Comparison of ENCODE assay signal across 27 cellular contexts in genomic region chr7:28738384-28738783, GRCh38.
DNase-seq lines count a peak whose midpoint lies in the region; ATAC-seq, FAIRE-seq and TF ChIP-seq lines count a peak whose summit lies in the region.
"Had no signal": no experiment of that assay in that cellular context is flagged by ENCODE, and none has a peak within 500 bp of the region (broad histone marks: within the 10 kb centered on the region; RNA-seq: fewer than 3 reads in every experiment).

No MANE protein-coding gene starts in this region.

- H3K36me3 ChIP-seq in SJCRH30, result no peaks in the 10 kb centered on the region
- H3K36me3 ChIP-seq in bronchial epithelial cell (ENCODE audit: control insufficient read depth, insufficient read depth, low read length), result no peaks in the 10 kb centered on the region
- no peaks in the 10 kb centered on the region for H3K36me3 ChIP-seq in pancreas
- H3K36me3 ChIP-seq: transverse colon had no signal

- DNase-seq in SJCRH30 (peak; percentile 70 to 91), bronchial epithelial cell (ENCODE audit: low read depth) (peak; percentile 96), foreskin keratinocyte (peak; percentile 81 to 90), pancreas (no peak), T-helper 9 cell (no peak), DMS114 treated with DMSO at 0.1 percent for 48 hours (lab: John Stamatoyannopoulos, UW; ENCODE audit: unreplicated experiment) (no peak), AG20443 (ENCODE audit: low spot score) (no peak)
- DNase-seq: activated CD4-positive, alpha-beta memory T cell treated with anti-CD3 and anti-CD28 coated beads for 36 hours; activated CD4-positive, CD25-positive, alpha-beta regulatory T cell; activated gamma-delta T cell treated with Interleukin-2 at 50 U/mL for 16 hours; activated T-cell treated with anti-CD3 and anti-CD28 coated beads for 4 hours; AML-193; amniotic stem cell; cerebellar nuclear complex; effector CD8-positive, alpha-beta T cell; HCEC 1CT; kidney; mesendoderm; NCI-H1105 treated with DMSO at 0.1 percent for 48 hours; NCI-H2081 treated with DMSO at 0.1 percent for 48 hours; NCI-H524; nephron progenitor cell; stimulated activated CD4-positive, alpha-beta T cell treated with anti-CD3 and anti-CD28 coated beads, Interleukin-2, amount 100 ng/mL, for 48 hours; stimulated activated naive CD8-positive, alpha-beta T cell treated with anti-CD3 and anti-CD28 coated beads, Interleukin-15, amount 100 ng/mL, for 72 hours; T1000; transverse colon had no signal

- intact Hi-C loops in pancreas (cut with DNase I), result no loop called here

- H3K4me1 ChIP-seq in SJCRH30 (peaks cover 28% of the 10 kb centered on the region), foreskin keratinocyte (peaks cover 9% of the 10 kb centered on the region), pancreas (peaks cover 0 to 6% (median 5%) of the 10 kb centered on the region in 3 donors)
- H3K4me1 ChIP-seq: transverse colon had no signal

- H3K9me3 ChIP-seq in SJCRH30 (replicated peaks), result no peaks in the 10 kb centered on the region
- no peaks in the 10 kb centered on the region for H3K9me3 ChIP-seq in pancreas
- H3K9me3 ChIP-seq: transverse colon had no signal

- no peaks in the 10 kb centered on the region for H3K27me3 ChIP-seq in SJCRH30
- no peaks in the 10 kb centered on the region for H3K27me3 ChIP-seq in bronchial epithelial cell (ENCODE audit: control insufficient read depth, insufficient read depth, low read length)
- H3K27me3 ChIP-seq in foreskin keratinocyte, result no peaks in the 10 kb centered on the region
- no peaks in the 10 kb centered on the region for H3K27me3 ChIP-seq in pancreas
- H3K27me3 ChIP-seq: transverse colon had no signal

- H3K4me3 ChIP-seq in SJCRH30 (peak overlapping the region; percentile 1; the same call in 1 of the 2 replicates), bronchial epithelial cell (ENCODE audit: low read depth, low read length) (no peak overlapping the region), pancreas (no peak overlapping the region)
- H3K4me3 ChIP-seq: skin epidermis, transverse colon had no signal

- FAIRE-seq in bronchial epithelial cell (lab: Jason Lieb, UNC) (no peak), pancreas (lab: Jason Lieb, UNC) (no peak)

- H3K27ac ChIP-seq in SJCRH30, result peak overlapping the region; percentile 65
- H3K27ac ChIP-seq in foreskin keratinocyte, result no peak overlapping the region
- no peak overlapping the region for H3K27ac ChIP-seq in pancreas
- H3K27ac ChIP-seq: transverse colon had no signal

- ATAC-seq in foreskin keratinocyte (peak; percentile 62), pancreas (peak in 3 of 4 donors; percentile 29 to 82 (median 63))
- ATAC-seq: stimulated activated naive CD8-positive, alpha-beta T cell treated with anti-CD3 and anti-CD28 coated beads, Interleukin-15, amount 100 ng/mL, for 72 hours had no signal

- whole genome bisulfite sequencing in pancreas, 2 donors, result 33 to 35% methylated on average over 7 of the region's 7 CpGs

- TF ChIP-seq CTCF in bronchial epithelial cell (IDR thresholded peaks at IDR 0.05; ENCODE audit: insufficient read depth, low read length, severe bottlenecking), result no peak
- TF ChIP-seq CTCF in foreskin keratinocyte (conservative IDR thresholded peaks at IDR 0.05), result no peak
- no peak for TF ChIP-seq CTCF in pancreas (IDR thresholded peaks at IDR 0.05)

Comparison
In these comparisons a context has a peak if more than half of its experiments do, and no peak if none do; other contexts are left out.
1. DNase-seq: peak in SJCRH30 (2 of 2), bronchial epithelial cell (single experiment) and foreskin keratinocyte (2 of 2); none in pancreas (0 of 6), T-helper 9 cell (single experiment), DMS114 treated with DMSO at 0.1 percent for 48 hours (single experiment) and AG20443 (single experiment).